ENCODE assay signal across 8 cellular contexts in the genomic region with DNA sequence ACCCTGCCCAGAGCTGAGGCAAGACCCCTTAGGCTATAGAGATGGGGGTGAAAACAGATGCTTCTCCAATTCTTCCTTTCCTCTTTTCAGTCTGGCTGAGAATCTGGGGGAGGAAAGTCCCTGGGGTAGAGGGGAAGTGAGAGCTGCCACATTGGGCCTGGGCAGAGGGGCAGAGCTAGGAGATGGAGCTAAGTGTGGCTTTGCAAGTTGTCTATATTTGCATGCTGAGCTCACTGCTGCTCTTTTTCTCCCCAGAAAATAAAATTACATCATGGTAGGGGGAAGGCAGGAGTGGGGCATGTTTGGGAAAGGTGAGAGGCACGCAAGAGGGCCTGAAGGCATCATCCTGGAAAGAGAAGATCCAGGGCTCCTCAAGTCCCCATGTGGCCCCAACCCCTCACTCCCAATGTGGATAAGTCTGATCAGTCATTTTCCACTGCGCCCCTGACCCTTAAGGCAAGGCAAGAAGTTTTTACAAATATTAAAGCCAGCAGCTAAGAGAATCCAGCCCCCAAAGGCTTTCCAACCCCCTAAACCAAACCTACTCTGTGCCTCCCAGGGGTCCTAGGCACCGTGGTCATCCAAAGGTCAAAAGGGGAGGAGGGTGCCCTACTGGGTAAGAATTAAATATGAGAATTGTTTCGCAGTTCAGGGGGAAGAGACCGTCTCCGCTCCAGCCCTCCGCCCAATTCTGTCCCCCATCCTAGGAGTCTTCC. TPM values are rescaled to one million over a fixed set of nuclear protein-coding genes. Genes with fewer than 3 reads are reported as not detected.
DNase-seq lines count a peak whose midpoint lies in the region; ATAC-seq and TF ChIP-seq lines count a peak whose summit lies in the region.

No MANE protein-coding gene starts in this region.

- peaks cover 18% of the 10 kb centered on the region for H3K4me1 Mint-ChIP-seq in Caco-2 (ENCODE audit: low read depth, unreplicated experiment)
- peaks cover 41% of the 10 kb centered on the region for H3K4me1 Mint-ChIP-seq in activated CD8-positive, alpha-beta T cell treated with anti-CD3 and anti-CD28 coated beads for 36 hours (ENCODE audit: low read depth)

- no peak for TF ChIP-seq CTCF in Caco-2 (IDR thresholded peaks at IDR 0.05; ENCODE audit: insufficient read depth in 1 of 2, low read depth in 1 of 2, low read length in 1 of 2, severe bottlenecking in 1 of 2, unreplicated experiment in 1 of 2)
- no peak for TF ChIP-seq CTCF in activated CD8-positive, alpha-beta T cell treated with anti-CD3 and anti-CD28 coated beads for 36 hours (IDR thresholded peaks at IDR 0.05)

- CTCF ChIA-PET in Caco-2 (lab: Charles Lee), result interaction anchor here (2.5 kb wide), 1 partner anchor 12 kb away, joined by 11 read pairs; no protein-coding TSS in a partner anchor
- CTCF ChIA-PET in activated CD8-positive, alpha-beta T cell treated with anti-CD3 and anti-CD28 coated beads for 36 hours (lab: Charles Lee), result interaction anchor here (0.6 to 5.9 kb wide), 9 partner anchors 9 to 119 kb away, joined by 3 to 31 read pairs (median 10); a partner anchor contains a TSS

- peak overlapping the region; percentile 97 for H3K4me3 ChIP-seq in Caco-2 (ENCODE audit: low read depth, low read length)

- peak overlapping the region; percentile 71 for H3K27ac Mint-ChIP-seq in Caco-2 (ENCODE audit: unreplicated experiment)
- H3K27ac Mint-ChIP-seq in activated CD8-positive, alpha-beta T cell treated with anti-CD3 and anti-CD28 coated beads for 36 hours, result peak overlapping the region; percentile 82

- H3K27me3 Mint-ChIP-seq in Caco-2 (ENCODE audit: insufficient read depth, unreplicated experiment), result no peaks in the 10 kb centered on the region
- H3K27me3 Mint-ChIP-seq in activated CD8-positive, alpha-beta T cell treated with anti-CD3 and anti-CD28 coated beads for 36 hours, result no peaks in the 10 kb centered on the region

- H3K36me3 ChIP-seq in Caco-2 (ENCODE audit: control insufficient read depth, insufficient read depth, low read length), result no peaks in the 10 kb centered on the region

- H3K9me3 ChIP-seq in Caco-2, result no peaks in the 10 kb centered on the region

- POLR2A ChIA-PET in Caco-2 (lab: Charles Lee), result interaction anchor here (0.6 kb wide), 1 partner anchor 49 kb away, joined by 3 read pairs; no protein-coding TSS in a partner anchor
- POLR2A ChIA-PET in activated CD8-positive, alpha-beta T cell treated with anti-CD3 and anti-CD28 coated beads for 36 hours (lab: Charles Lee), result interaction anchor here (0.7 to 2.6 kb wide), 8 partner anchors 9 to 134 kb away, joined by 3 to 6 read pairs (median 3); no protein-coding TSS in a partner anchor

- DNase-seq in Caco-2 (no peak), inferior parietal cortex (ENCODE audit: extremely low spot score) (peak; percentile 32), superior temporal gyrus (ENCODE audit: extremely low spot score) (peak; percentile 42), KG1 (lab: John Stamatoyannopoulos, UW) (no peak)
- DNase-seq in activated CD8-positive, alpha-beta T cell treated with anti-CD3 and anti-CD28 coated beads for 36 hours, result peak; percentile 20

- no peaks in the 10 kb centered on the region for H3K27me3 ChIP-seq in Caco-2 (replicated peaks; ENCODE audit: control insufficient read depth, insufficient read depth, low read length)

- ATAC-seq in GM19351 (IDR thresholded peaks at IDR 0.05; ENCODE audit: unreplicated experiment) (peak; percentile 59), HG03439 (IDR thresholded peaks at IDR 0.05; ENCODE audit: unreplicated experiment) (peak; percentile 53)
- peak; percentile 26 for ATAC-seq in activated CD8-positive, alpha-beta T cell treated with anti-CD3 and anti-CD28 coated beads for 36 hours
- ATAC-seq in activated CD4-positive, CD25-positive, alpha-beta regulatory T cell treated with anti-CD3 and anti-CD28 coated beads, Interleukin-2, amount 50 U/mL, for 24 hours, result no peak

- H3K9me3 Mint-ChIP-seq in Caco-2 (ENCODE audit: unreplicated experiment), result no peaks in the 10 kb centered on the region
- H3K9me3 Mint-ChIP-seq in activated CD8-positive, alpha-beta T cell treated with anti-CD3 and anti-CD28 coated beads for 36 hours, result no peaks in the 10 kb centered on the region

- H3K4me1 ChIP-seq in Caco-2, result peaks cover 10% of the 10 kb centered on the region

- H3K36me3 Mint-ChIP-seq in Caco-2 (ENCODE audit: insufficient read depth, unreplicated experiment), result peaks cover 19% of the 10 kb centered on the region
- H3K36me3 Mint-ChIP-seq in activated CD8-positive, alpha-beta T cell treated with anti-CD3 and anti-CD28 coated beads for 36 hours (ENCODE audit: low read depth), result peaks cover 10% of the 10 kb centered on the region

- H3K4me3 Mint-ChIP-seq in Caco-2 (ENCODE audit: unreplicated experiment), result peak overlapping the region; percentile 81
- peak overlapping the region; percentile 82 for H3K4me3 Mint-ChIP-seq in activated CD8-positive, alpha-beta T cell treated with anti-CD3 and anti-CD28 coated beads for 36 hours

- intact Hi-C loops in Caco-2 (cut with micrococcal nuclease; ENCODE audit: unreplicated experiment), result no loop called here
- intact Hi-C loops in activated CD8-positive, alpha-beta T cell treated with anti-CD3 and anti-CD28 coated beads for 36 hours (cut with micrococcal nuclease), result loop anchor here (2.0 to 5.0 kb wide), 2 partner anchors 30 to 102 kb away; no protein-coding TSS in a partner anchor

- TSS peak; percentile 53 for BruUV-seq in Caco-2 (replicated peaks; lab: Mats Ljungman, UMichigan)

RNA-seq across cellular contexts. Expression of a gene that starts 0.5 kb away (rescaled TPM):
- 84.9 and 85.1 TPM in 2 replicates for total RNA-seq in Caco-2 (2022)
- 10 to 100 TPM; 31.8 to 34.1 TPM for total RNA-seq in activated CD8-positive, alpha-beta T cell treated with anti-CD3 and anti-CD28 coated beads for 36 hours

RNA-seq across cellular contexts. Expression of a gene that starts 14.3 kb away (rescaled TPM):
- not detected in 2 replicates for total RNA-seq in Caco-2 (2022)
- total RNA-seq in activated CD8-positive, alpha-beta T cell treated with anti-CD3 and anti-CD28 coated beads for 36 hours, result not detected

RNA-seq across cellular contexts. Expression of a gene that starts 53.3 kb away (rescaled TPM):
- total RNA-seq in Caco-2 (2022), result not detected in 2 replicates
- total RNA-seq in activated CD8-positive, alpha-beta T cell treated with anti-CD3 and anti-CD28 coated beads for 36 hours, result not detected

RNA-seq across cellular contexts. Expression of a gene that starts 57.7 kb away (rescaled TPM):
- 112 and 116 TPM in 2 replicates for total RNA-seq in Caco-2 (2022)
- 100 to 1,000 TPM; 116 TPM for total RNA-seq in activated CD8-positive, alpha-beta T cell treated with anti-CD3 and anti-CD28 coated beads for 36 hours

Comparison
In these comparisons a context has a peak if more than half of its experiments do, and no peak if none do; other contexts are left out.
1. DNase-seq: peak in activated CD8-positive, alpha-beta T cell treated with anti-CD3 and anti-CD28 coated beads for 36 hours (single experiment), inferior parietal cortex (single experiment) and superior temporal gyrus (single experiment); none in Caco-2 (0 of 2) and KG1 (single experiment).
2. ATAC-seq: peak in GM19351 (single experiment), HG03439 (single experiment) and activated CD8-positive, alpha-beta T cell treated with anti-CD3 and anti-CD28 coated beads for 36 hours (single experiment); none in activated CD4-positive, CD25-positive, alpha-beta regulatory T cell treated with anti-CD3 and anti-CD28 coated beads, Interleukin-2, amount 50 U/mL, for 24 hours (0 of 2).